In genomic region chr17:36948717-36949460, GRCh38 we compare ENCODE assay signal across 8 cellular contexts. TPM values are rescaled to one million over a fixed set of nuclear protein-coding genes. Genes with fewer than 3 reads are reported as not detected.
DNase-seq lines count a peak whose midpoint lies in the region; ATAC-seq and TF ChIP-seq lines count a peak whose summit lies in the region.

TSS of gene AATF (plus strand) at chr17:36948954. CDS start at chr17:36949126, 172 bp downstream.

- peak within 1 kb of the TSS; percentile 82 for H3K27ac ChIP-seq in PC-9

- no peak for TF ChIP-seq CTCF in PC-9 (conservative IDR thresholded peaks at IDR 0.05)
- TF ChIP-seq CTCF in epithelial cell of proximal tubule (conservative IDR thresholded peaks at IDR 0.05; ENCODE audit: low read depth, low read length): no peak

- H3K4me1 ChIP-seq in PC-9 (replicated peaks; ENCODE audit: insufficient read depth) (peaks cover 33% of the 10 kb centered on the region; the same call in 1 of the 2 replicates), mucosa of stomach (ENCODE audit: control insufficient read depth, insufficient read depth, low read length) (peaks cover 12% of the 10 kb centered on the region)

- no peaks in the 10 kb centered on the region for H3K9me2 ChIP-seq in PC-9 (ENCODE audit: insufficient read depth)

- H2AFZ ChIP-seq in PC-9: peak within 1 kb of the TSS; percentile 88

- no peaks in the 10 kb centered on the region for H3K9me3 ChIP-seq in PC-9 (ENCODE audit: insufficient read depth, low read depth)
- no peaks in the 10 kb centered on the region for H3K9me3 ChIP-seq in mucosa of stomach (ENCODE audit: control insufficient read depth, low read length)

- ATAC-seq in GM21723 (IDR thresholded peaks at IDR 0.05; ENCODE audit: unreplicated experiment): peak; percentile 91

- CTCF ChIA-PET in PC-9 (lab: Charles Lee): interaction anchor here (0.6 kb wide), 1 partner anchor 128 kb away, joined by 3 read pairs; no protein-coding TSS in a partner anchor

- H4K20me1 ChIP-seq in PC-9 (ENCODE audit: insufficient read depth): peaks cover 19% of the 10 kb centered on the region; the same call in 1 of the 2 replicates

- peak; percentile 97 for DNase-seq in DMS53 (lab: John Stamatoyannopoulos, UW)
- DNase-seq in KBM-7: peak; percentile 98
- DNase-seq in PC-9: peak; percentile 86 to 96
- peak; percentile 95 for DNase-seq in activated T-cell treated with anti-CD3 and anti-CD28 coated beads, Interleukin-2, amount 50 U/mL, for 1 hour
- DNase-seq in epithelial cell of proximal tubule (ENCODE audit: low read depth): no peak
- DNase-seq in stimulated activated CD8-positive, alpha-beta memory T cell treated with anti-CD3 and anti-CD28 coated beads, Interleukin-4, amount 100 ng/mL, for 48 hours: peak; percentile 98

- intact Hi-C loops in PC-9 (cut with micrococcal nuclease; ENCODE audit: unreplicated experiment): loop anchor here (1.0 to 5.0 kb wide), 4 partner anchors 11 to 322 kb away; no protein-coding TSS in a partner anchor

- H3K27me3 ChIP-seq in PC-9 (ENCODE audit: insufficient read depth, low read depth): no peaks in the 10 kb centered on the region
- peaks cover 45% of the 10 kb centered on the region for H3K27me3 ChIP-seq in mucosa of stomach (ENCODE audit: control insufficient read depth, insufficient read depth, low read length)

- H3K9ac ChIP-seq in mucosa of stomach (ENCODE audit: low read length): peak within 1 kb of the TSS; percentile 94

- peak within 1 kb of the TSS; percentile 88 for H3K4me3 ChIP-seq in PC-9
- peak within 1 kb of the TSS; percentile 93 for H3K4me3 ChIP-seq in epithelial cell of proximal tubule (ENCODE audit: low read depth, low read length)
- H3K4me3 ChIP-seq in mucosa of stomach (ENCODE audit: low read length): peak within 1 kb of the TSS; percentile 93

- peak within 1 kb of the TSS; percentile 93 for H3K4me2 ChIP-seq in PC-9

- POLR2A ChIA-PET in PC-9 (lab: Charles Lee; ENCODE audit: unreplicated experiment): interaction anchor here (0.6 to 1.1 kb wide), 5 partner anchors 12 to 30 kb away, joined by 3 to 8 read pairs (median 4); partner anchors contain the start of gene LHX1

- H3K79me2 ChIP-seq in PC-9 (ENCODE audit: low read depth): peaks cover 45% of the 10 kb centered on the region

- in situ Hi-C loops in KBM-7 (cut with MboI; ENCODE audit: low pct_unique_long_range_greater_than_20kb, low sequenced_read_pairs): no loop called here

- H3F3A ChIP-seq in PC-9 (ENCODE audit: insufficient read depth, low read depth): peaks cover 22% of the 10 kb centered on the region

- BruUV-seq in PC-9 (replicated peaks; lab: Mats Ljungman, UMichigan): no TSS peak

- H3K36me3 ChIP-seq in PC-9 (ENCODE audit: low read depth): peaks cover 28% of the 10 kb centered on the region
- H3K36me3 ChIP-seq in mucosa of stomach (ENCODE audit: control insufficient read depth, insufficient read depth, low read length): peaks cover 6% of the 10 kb centered on the region

RNA-seq across cellular contexts. Expression of gene AATF, which starts in this region (rescaled TPM):
- total RNA-seq in PC-9 (2021) (71.4 and 79.6 TPM in 2 replicates), epithelial cell of proximal tubule (70.2 and 78.9 TPM in 2 replicates)
